Comparison of ENCODE assay signal across 1 cellular context in the genomic region with DNA sequence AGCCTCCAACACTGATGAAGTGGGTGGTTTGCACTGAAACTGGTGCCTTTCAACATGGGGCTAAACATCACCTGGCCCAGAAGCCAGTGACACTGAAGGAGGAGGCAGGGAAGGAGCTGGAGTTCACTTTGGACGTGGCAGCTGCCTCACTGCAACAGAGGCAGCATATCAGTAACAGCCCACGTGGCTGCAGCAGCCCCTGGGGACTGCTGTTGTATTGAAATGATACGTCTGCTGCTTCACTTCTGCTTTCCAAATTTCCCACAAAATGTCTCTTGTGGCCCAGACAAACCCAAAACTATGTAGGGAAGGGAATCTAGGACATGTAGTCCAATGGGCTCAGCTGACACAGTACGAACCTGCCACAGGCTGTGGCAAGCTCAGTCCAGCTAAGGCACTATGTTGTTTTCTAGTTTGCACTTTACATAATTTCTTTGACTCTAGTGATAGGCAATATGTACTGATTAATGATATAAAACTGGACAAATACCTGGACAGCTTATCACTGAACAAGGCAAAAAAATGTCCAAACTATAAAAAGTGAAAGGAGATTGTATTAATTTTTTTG.
A peak's percentile ranks its signal among the peaks of the same experiment; 100 is the strongest.
TF ChIP-seq lines count a peak whose summit lies in the region.

No MANE protein-coding gene starts in this region.

TF ChIP-seq in K562, 482 proteins besides CTCF, POLR2A, EP300 and RAD21 (continued from another document and continues in another):
- TF ChIP-seq, protein P1, sequence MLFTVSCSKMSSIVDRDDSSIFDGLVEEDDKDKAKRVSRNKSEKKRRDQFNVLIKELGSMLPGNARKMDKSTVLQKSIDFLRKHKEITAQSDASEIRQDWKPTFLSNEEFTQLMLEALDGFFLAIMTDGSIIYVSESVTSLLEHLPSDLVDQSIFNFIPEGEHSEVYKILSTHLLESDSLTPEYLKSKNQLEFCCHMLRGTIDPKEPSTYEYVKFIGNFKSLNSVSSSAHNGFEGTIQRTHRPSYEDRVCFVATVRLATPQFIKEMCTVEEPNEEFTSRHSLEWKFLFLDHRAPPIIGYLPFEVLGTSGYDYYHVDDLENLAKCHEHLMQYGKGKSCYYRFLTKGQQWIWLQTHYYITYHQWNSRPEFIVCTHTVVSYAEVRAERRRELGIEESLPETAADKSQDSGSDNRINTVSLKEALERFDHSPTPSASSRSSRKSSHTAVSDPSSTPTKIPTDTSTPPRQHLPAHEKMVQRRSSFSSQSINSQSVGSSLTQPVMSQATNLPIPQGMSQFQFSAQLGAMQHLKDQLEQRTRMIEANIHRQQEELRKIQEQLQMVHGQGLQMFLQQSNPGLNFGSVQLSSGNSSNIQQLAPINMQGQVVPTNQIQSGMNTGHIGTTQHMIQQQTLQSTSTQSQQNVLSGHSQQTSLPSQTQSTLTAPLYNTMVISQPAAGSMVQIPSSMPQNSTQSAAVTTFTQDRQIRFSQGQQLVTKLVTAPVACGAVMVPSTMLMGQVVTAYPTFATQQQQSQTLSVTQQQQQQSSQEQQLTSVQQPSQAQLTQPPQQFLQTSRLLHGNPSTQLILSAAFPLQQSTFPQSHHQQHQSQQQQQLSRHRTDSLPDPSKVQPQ (CRISPR knock-in tag; IDR thresholded peaks at IDR 0.05; ENCODE audit: borderline replicate concordance), result no peak
- TF ChIP-seq BRF1 (IDR thresholded peaks at IDR 0.05; ENCODE audit: borderline replicate concordance, extremely low read depth, insufficient read length) (no peak), JUND (IDR thresholded peaks at IDR 0.05; ENCODE audit: borderline replicate concordance, low read depth, low read length) (no peak), JUND (tag; IDR thresholded peaks at IDR 0.05; ENCODE audit: borderline replicate concordance, low read depth, low read length) (no peak), ZNF644 (tag; IDR thresholded peaks at IDR 0.05; ENCODE audit: low read depth) (no peak), MEIS2 (IDR thresholded peaks at IDR 0.05; ENCODE audit: partially characterized antibody) (no peak), KHSRP (IDR thresholded peaks at IDR 0.05) (no peak), SMARCA5 (IDR thresholded peaks at IDR 0.05) (no peak), HNRNPH1 (optimal IDR thresholded peaks at IDR 0.05; ENCODE audit: low read depth, low read length) (no peak), FOXP1 (CRISPR knock-in tag; IDR thresholded peaks at IDR 0.05) (no peak), DIDO1 (tag; IDR thresholded peaks at IDR 0.05; ENCODE audit: low read depth) (no peak), ZBED1 (IDR thresholded peaks at IDR 0.05) (no peak), ILK (tag; IDR thresholded peaks at IDR 0.05; ENCODE audit: borderline replicate concordance, low read depth) (no peak), SMAD4 (CRISPR knock-in tag; conservative IDR thresholded peaks at IDR 0.05) (no peak), TAF15 (IDR thresholded peaks at IDR 0.05; ENCODE audit: low read depth, low read length) (no peak), ZNF431 (CRISPR knock-in tag; IDR thresholded peaks at IDR 0.05) (no peak), KLF1 (tag; IDR thresholded peaks at IDR 0.05) (no peak), HOXB6 (CRISPR knock-in tag; IDR thresholded peaks at IDR 0.05; ENCODE audit: borderline replicate concordance) (no peak), ZNF76 (CRISPR knock-in tag; IDR thresholded peaks at IDR 0.05; ENCODE audit: borderline replicate concordance) (no peak), FOXA1 (IDR thresholded peaks at IDR 0.05; ENCODE audit: borderline replicate concordance) (no peak), MCM3 (IDR thresholded peaks at IDR 0.05) (no peak), KDM5B (IDR thresholded peaks at IDR 0.05; ENCODE audit: insufficient replicate concordance, low read depth, low read length) (no peak), ZFP30 (CRISPR knock-in tag; IDR thresholded peaks at IDR 0.05; ENCODE audit: borderline replicate concordance) (no peak), PHB2 (IDR thresholded peaks at IDR 0.05; ENCODE audit: low read depth) (no peak), ZFPM2 (CRISPR knock-in tag; IDR thresholded peaks at IDR 0.05) (no peak), RBM22 (IDR thresholded peaks at IDR 0.05; ENCODE audit: low read depth, low read length, poor library complexity, severe bottlenecking) (no peak), SRSF1 (IDR thresholded peaks at IDR 0.05; ENCODE audit: low read depth, low read length) (no peak), MTF1 (CRISPR knock-in tag; IDR thresholded peaks at IDR 0.05; ENCODE audit: borderline replicate concordance) (no peak), ZNF184 (CRISPR knock-in tag; IDR thresholded peaks at IDR 0.05) (no peak), ZKSCAN3 (CRISPR knock-in tag; IDR thresholded peaks at IDR 0.05) (no peak), TBL1XR1 (IDR thresholded peaks at IDR 0.05; ENCODE audit: low read length in 2 of 2) (no peak), KDM1A (IDR thresholded peaks at IDR 0.05) (no peak), FOS (IDR thresholded peaks at IDR 0.05; ENCODE audit: extremely low read depth, insufficient read length) (no peak), ARID2 (IDR thresholded peaks at IDR 0.05) (no peak), YY1 (IDR thresholded peaks at IDR 0.05; ENCODE audit: borderline replicate concordance in 1 of 3, control insufficient read depth in 1 of 3, extremely low read depth in 1 of 3, insufficient read depth in 3 of 3, insufficient read length in 1 of 3, insufficient replicate concordance in 2 of 3, low read depth in 1 of 3, low read length in 2 of 3) (no peak), SMC3 (conservative IDR thresholded peaks at IDR 0.05; ENCODE audit: insufficient read depth, low read depth, low read length) (no peak), E2F3 (CRISPR knock-in tag; IDR thresholded peaks at IDR 0.05) (no peak), TCF7 (IDR thresholded peaks at IDR 0.05; ENCODE audit: borderline replicate concordance) (no peak), STAG1 (CRISPR knock-in tag; IDR thresholded peaks at IDR 0.05; ENCODE audit: borderline replicate concordance) (no peak), ETV6 (IDR thresholded peaks at IDR 0.05; ENCODE audit: borderline replicate concordance in 1 of 2, low read depth in 2 of 2, low read length in 1 of 2) (no peak), ETV6 (CRISPR knock-in tag; IDR thresholded peaks at IDR 0.05; ENCODE audit: borderline replicate concordance) (no peak), SPI1 (IDR thresholded peaks at IDR 0.05; ENCODE audit: borderline replicate concordance, low read depth, low read length) (peak; percentile 82), FOXK1 (CRISPR knock-in tag; IDR thresholded peaks at IDR 0.05; ENCODE audit: borderline replicate concordance) (no peak), ZNF408 (CRISPR knock-in tag; IDR thresholded peaks at IDR 0.05; ENCODE audit: low read depth) (no peak), CHD2 (IDR thresholded peaks at IDR 0.05; ENCODE audit: low read depth, low read length) (no peak), CHD4 (IDR thresholded peaks at IDR 0.05; ENCODE audit: insufficient read depth, insufficient replicate concordance, low read depth, low read length, poor library complexity, severe bottlenecking) (no peak), ZNF232 (CRISPR knock-in tag; IDR thresholded peaks at IDR 0.05) (no peak), SMAD1 (IDR thresholded peaks at IDR 0.05; ENCODE audit: low read depth, low read length, partially characterized antibody) (no peak), EGR1 (conservative IDR thresholded peaks at IDR 0.05) (no peak), L3MBTL2 (IDR thresholded peaks at IDR 0.05) (peak; percentile 53; the same call in 1 of the 2 replicates)
- TF ChIP-seq, protein P2, sequence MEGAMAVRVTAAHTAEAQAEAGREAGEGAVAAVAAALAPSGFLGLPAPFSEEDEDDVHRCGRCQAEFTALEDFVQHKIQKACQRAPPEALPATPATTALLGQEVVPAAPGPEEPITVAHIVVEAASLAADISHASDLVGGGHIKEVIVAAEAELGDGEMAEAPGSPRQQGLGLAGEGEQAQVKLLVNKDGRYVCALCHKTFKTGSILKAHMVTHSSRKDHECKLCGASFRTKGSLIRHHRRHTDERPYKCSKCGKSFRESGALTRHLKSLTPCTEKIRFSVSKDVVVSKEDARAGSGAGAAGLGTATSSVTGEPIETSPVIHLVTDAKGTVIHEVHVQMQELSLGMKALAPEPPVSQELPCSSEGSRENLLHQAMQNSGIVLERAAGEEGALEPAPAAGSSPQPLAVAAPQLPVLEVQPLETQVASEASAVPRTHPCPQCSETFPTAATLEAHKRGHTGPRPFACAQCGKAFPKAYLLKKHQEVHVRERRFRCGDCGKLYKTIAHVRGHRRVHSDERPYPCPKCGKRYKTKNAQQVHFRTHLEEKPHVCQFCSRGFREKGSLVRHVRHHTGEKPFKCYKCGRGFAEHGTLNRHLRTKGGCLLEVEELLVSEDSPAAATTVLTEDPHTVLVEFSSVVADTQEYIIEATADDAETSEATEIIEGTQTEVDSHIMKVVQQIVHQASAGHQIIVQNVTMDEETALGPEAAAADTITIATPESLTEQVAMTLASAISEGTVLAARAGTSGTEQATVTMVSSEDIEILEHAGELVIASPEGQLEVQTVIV (CRISPR knock-in tag; IDR thresholded peaks at IDR 0.05; ENCODE audit: borderline replicate concordance), result no peak
- TF ChIP-seq, protein P3, sequence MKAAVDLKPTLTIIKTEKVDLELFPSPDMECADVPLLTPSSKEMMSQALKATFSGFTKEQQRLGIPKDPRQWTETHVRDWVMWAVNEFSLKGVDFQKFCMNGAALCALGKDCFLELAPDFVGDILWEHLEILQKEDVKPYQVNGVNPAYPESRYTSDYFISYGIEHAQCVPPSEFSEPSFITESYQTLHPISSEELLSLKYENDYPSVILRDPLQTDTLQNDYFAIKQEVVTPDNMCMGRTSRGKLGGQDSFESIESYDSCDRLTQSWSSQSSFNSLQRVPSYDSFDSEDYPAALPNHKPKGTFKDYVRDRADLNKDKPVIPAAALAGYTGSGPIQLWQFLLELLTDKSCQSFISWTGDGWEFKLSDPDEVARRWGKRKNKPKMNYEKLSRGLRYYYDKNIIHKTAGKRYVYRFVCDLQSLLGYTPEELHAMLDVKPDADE (conservative IDR thresholded peaks at IDR 0.05; ENCODE audit: control insufficient read depth, low read depth, low read length), result no peak
- TF ChIP-seq, protein P4, sequence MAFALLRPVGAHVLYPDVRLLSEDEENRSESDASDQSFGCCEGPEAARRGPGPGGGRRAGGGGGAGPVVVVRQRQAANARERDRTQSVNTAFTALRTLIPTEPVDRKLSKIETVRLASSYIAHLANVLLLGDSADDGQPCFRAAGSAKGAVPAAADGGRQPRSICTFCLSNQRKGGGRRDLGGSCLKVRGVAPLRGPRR (CRISPR knock-in tag; IDR thresholded peaks at IDR 0.05), result no peak
- TF ChIP-seq, protein P5, sequence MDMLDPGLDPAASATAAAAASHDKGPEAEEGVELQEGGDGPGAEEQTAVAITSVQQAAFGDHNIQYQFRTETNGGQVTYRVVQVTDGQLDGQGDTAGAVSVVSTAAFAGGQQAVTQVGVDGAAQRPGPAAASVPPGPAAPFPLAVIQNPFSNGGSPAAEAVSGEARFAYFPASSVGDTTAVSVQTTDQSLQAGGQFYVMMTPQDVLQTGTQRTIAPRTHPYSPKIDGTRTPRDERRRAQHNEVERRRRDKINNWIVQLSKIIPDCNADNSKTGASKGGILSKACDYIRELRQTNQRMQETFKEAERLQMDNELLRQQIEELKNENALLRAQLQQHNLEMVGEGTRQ (CRISPR knock-in tag; IDR thresholded peaks at IDR 0.05), result peak; percentile 21; the same call in 1 of the 2 replicates
- TF ChIP-seq, protein P6, sequence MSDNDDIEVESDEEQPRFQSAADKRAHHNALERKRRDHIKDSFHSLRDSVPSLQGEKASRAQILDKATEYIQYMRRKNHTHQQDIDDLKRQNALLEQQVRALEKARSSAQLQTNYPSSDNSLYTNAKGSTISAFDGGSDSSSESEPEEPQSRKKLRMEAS (CRISPR knock-in tag; IDR thresholded peaks at IDR 0.05), result peak; percentile 81
- TF ChIP-seq, protein P7, sequence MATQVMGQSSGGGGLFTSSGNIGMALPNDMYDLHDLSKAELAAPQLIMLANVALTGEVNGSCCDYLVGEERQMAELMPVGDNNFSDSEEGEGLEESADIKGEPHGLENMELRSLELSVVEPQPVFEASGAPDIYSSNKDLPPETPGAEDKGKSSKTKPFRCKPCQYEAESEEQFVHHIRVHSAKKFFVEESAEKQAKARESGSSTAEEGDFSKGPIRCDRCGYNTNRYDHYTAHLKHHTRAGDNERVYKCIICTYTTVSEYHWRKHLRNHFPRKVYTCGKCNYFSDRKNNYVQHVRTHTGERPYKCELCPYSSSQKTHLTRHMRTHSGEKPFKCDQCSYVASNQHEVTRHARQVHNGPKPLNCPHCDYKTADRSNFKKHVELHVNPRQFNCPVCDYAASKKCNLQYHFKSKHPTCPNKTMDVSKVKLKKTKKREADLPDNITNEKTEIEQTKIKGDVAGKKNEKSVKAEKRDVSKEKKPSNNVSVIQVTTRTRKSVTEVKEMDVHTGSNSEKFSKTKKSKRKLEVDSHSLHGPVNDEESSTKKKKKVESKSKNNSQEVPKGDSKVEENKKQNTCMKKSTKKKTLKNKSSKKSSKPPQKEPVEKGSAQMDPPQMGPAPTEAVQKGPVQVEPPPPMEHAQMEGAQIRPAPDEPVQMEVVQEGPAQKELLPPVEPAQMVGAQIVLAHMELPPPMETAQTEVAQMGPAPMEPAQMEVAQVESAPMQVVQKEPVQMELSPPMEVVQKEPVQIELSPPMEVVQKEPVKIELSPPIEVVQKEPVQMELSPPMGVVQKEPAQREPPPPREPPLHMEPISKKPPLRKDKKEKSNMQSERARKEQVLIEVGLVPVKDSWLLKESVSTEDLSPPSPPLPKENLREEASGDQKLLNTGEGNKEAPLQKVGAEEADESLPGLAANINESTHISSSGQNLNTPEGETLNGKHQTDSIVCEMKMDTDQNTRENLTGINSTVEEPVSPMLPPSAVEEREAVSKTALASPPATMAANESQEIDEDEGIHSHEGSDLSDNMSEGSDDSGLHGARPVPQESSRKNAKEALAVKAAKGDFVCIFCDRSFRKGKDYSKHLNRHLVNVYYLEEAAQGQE (CRISPR knock-in tag; IDR thresholded peaks at IDR 0.05; ENCODE audit: low read depth), result no peak
- TF ChIP-seq, protein P8, sequence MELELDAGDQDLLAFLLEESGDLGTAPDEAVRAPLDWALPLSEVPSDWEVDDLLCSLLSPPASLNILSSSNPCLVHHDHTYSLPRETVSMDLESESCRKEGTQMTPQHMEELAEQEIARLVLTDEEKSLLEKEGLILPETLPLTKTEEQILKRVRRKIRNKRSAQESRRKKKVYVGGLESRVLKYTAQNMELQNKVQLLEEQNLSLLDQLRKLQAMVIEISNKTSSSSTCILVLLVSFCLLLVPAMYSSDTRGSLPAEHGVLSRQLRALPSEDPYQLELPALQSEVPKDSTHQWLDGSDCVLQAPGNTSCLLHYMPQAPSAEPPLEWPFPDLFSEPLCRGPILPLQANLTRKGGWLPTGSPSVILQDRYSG (tag; conservative IDR thresholded peaks at IDR 0.05; ENCODE audit: low read depth), result no peak
- TF ChIP-seq, protein P9, sequence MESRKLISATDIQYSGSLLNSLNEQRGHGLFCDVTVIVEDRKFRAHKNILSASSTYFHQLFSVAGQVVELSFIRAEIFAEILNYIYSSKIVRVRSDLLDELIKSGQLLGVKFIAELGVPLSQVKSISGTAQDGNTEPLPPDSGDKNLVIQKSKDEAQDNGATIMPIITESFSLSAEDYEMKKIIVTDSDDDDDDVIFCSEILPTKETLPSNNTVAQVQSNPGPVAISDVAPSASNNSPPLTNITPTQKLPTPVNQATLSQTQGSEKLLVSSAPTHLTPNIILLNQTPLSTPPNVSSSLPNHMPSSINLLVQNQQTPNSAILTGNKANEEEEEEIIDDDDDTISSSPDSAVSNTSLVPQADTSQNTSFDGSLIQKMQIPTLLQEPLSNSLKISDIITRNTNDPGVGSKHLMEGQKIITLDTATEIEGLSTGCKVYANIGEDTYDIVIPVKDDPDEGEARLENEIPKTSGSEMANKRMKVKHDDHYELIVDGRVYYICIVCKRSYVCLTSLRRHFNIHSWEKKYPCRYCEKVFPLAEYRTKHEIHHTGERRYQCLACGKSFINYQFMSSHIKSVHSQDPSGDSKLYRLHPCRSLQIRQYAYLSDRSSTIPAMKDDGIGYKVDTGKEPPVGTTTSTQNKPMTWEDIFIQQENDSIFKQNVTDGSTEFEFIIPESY (CRISPR knock-in tag; IDR thresholded peaks at IDR 0.05), result peak; percentile 32; the same call in 1 of the 2 replicates
